ENCODE assay signal across 1 cellular context in the genomic region with DNA sequence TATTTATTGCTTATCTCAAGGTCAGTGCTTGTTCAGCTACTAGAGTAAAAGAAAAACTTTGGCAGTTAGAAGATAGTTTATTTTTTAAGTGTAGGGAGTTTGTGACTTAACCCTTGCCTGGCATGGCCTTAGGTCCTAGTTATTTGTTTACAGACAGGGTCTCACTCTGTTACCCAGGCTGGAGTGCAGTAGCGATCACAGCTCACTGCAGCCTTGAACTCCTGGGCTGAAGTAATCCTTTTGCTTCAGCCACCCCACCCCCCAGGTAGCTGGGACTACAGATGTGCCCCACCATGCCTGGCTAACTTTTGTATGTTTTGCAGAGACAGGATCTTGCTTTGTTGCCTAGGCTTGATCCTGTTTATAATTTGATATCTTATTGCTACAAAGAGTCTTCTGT.
TF ChIP-seq lines count a peak whose summit lies in the region.

No MANE protein-coding gene starts in this region.

TF ChIP-seq in HepG2, 621 proteins besides CTCF, POLR2A, EP300 and RAD21 (continued from another document and continues in another):
- TF ChIP-seq, protein P1, sequence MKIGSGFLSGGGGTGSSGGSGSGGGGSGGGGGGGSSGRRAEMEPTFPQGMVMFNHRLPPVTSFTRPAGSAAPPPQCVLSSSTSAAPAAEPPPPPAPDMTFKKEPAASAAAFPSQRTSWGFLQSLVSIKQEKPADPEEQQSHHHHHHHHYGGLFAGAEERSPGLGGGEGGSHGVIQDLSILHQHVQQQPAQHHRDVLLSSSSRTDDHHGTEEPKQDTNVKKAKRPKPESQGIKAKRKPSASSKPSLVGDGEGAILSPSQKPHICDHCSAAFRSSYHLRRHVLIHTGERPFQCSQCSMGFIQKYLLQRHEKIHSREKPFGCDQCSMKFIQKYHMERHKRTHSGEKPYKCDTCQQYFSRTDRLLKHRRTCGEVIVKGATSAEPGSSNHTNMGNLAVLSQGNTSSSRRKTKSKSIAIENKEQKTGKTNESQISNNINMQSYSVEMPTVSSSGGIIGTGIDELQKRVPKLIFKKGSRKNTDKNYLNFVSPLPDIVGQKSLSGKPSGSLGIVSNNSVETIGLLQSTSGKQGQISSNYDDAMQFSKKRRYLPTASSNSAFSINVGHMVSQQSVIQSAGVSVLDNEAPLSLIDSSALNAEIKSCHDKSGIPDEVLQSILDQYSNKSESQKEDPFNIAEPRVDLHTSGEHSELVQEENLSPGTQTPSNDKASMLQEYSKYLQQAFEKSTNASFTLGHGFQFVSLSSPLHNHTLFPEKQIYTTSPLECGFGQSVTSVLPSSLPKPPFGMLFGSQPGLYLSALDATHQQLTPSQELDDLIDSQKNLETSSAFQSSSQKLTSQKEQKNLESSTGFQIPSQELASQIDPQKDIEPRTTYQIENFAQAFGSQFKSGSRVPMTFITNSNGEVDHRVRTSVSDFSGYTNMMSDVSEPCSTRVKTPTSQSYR (CRISPR knock-in tag; IDR thresholded peaks at IDR 0.05; ENCODE audit: borderline replicate concordance) = peak; percentile 94
- TF ChIP-seq, protein P2, sequence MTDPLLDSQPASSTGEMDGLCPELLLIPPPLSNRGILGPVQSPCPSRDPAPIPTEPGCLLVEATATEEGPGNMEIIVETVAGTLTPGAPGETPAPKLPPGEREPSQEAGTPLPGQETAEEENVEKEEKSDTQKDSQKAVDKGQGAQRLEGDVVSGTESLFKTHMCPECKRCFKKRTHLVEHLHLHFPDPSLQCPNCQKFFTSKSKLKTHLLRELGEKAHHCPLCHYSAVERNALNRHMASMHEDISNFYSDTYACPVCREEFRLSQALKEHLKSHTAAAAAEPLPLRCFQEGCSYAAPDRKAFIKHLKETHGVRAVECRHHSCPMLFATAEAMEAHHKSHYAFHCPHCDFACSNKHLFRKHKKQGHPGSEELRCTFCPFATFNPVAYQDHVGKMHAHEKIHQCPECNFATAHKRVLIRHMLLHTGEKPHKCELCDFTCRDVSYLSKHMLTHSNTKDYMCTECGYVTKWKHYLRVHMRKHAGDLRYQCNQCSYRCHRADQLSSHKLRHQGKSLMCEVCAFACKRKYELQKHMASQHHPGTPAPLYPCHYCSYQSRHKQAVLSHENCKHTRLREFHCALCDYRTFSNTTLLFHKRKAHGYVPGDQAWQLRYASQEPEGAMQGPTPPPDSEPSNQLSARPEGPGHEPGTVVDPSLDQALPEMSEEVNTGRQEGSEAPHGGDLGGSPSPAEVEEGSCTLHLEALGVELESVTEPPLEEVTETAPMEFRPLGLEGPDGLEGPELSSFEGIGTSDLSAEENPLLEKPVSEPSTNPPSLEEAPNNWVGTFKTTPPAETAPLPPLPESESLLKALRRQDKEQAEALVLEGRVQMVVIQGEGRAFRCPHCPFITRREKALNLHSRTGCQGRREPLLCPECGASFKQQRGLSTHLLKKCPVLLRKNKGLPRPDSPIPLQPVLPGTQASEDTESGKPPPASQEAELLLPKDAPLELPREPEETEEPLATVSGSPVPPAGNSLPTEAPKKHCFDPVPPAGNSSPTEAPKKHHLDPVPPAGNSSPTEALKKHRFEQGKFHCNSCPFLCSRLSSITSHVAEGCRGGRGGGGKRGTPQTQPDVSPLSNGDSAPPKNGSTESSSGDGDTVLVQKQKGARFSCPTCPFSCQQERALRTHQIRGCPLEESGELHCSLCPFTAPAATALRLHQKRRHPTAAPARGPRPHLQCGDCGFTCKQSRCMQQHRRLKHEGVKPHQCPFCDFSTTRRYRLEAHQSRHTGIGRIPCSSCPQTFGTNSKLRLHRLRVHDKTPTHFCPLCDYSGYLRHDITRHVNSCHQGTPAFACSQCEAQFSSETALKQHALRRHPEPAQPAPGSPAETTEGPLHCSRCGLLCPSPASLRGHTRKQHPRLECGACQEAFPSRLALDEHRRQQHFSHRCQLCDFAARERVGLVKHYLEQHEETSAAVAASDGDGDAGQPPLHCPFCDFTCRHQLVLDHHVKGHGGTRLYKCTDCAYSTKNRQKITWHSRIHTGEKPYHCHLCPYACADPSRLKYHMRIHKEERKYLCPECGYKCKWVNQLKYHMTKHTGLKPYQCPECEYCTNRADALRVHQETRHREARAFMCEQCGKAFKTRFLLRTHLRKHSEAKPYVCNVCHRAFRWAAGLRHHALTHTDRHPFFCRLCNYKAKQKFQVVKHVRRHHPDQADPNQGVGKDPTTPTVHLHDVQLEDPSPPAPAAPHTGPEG (CRISPR knock-in tag; IDR thresholded peaks at IDR 0.05) = no peak
- TF ChIP-seq, protein P3, sequence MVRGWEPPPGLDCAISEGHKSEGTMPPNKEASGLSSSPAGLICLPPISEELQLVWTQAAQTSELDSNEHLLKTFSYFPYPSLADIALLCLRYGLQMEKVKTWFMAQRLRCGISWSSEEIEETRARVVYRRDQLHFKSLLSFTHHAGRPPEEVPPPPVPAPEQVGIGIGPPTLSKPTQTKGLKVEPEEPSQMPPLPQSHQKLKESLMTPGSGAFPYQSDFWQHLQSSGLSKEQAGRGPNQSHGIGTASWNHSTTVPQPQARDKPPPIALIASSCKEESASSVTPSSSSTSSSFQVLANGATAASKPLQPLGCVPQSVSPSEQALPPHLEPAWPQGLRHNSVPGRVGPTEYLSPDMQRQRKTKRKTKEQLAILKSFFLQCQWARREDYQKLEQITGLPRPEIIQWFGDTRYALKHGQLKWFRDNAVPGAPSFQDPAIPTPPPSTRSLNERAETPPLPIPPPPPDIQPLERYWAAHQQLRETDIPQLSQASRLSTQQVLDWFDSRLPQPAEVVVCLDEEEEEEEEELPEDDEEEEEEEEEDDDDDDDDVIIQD (CRISPR knock-in tag; IDR thresholded peaks at IDR 0.05; ENCODE audit: low read depth) = peak; percentile 63
- peak; percentile 30; the same call in 1 of the 2 replicates for TF ChIP-seq SP140L (CRISPR knock-in tag; IDR thresholded peaks at IDR 0.05; ENCODE audit: borderline replicate concordance)
- peak; percentile 44; the same call in 1 of the 2 replicates for TF ChIP-seq ARID2 (CRISPR knock-in tag; IDR thresholded peaks at IDR 0.05; ENCODE audit: borderline replicate concordance)
- peak; percentile 15; the same call in 1 of the 2 replicates for TF ChIP-seq NR2F6 (IDR thresholded peaks at IDR 0.05)
- peak; percentile 54; the same call in 1 of the 2 replicates for TF ChIP-seq NR2F6 (CRISPR knock-in tag; IDR thresholded peaks at IDR 0.05)
- TF ChIP-seq, protein P4, sequence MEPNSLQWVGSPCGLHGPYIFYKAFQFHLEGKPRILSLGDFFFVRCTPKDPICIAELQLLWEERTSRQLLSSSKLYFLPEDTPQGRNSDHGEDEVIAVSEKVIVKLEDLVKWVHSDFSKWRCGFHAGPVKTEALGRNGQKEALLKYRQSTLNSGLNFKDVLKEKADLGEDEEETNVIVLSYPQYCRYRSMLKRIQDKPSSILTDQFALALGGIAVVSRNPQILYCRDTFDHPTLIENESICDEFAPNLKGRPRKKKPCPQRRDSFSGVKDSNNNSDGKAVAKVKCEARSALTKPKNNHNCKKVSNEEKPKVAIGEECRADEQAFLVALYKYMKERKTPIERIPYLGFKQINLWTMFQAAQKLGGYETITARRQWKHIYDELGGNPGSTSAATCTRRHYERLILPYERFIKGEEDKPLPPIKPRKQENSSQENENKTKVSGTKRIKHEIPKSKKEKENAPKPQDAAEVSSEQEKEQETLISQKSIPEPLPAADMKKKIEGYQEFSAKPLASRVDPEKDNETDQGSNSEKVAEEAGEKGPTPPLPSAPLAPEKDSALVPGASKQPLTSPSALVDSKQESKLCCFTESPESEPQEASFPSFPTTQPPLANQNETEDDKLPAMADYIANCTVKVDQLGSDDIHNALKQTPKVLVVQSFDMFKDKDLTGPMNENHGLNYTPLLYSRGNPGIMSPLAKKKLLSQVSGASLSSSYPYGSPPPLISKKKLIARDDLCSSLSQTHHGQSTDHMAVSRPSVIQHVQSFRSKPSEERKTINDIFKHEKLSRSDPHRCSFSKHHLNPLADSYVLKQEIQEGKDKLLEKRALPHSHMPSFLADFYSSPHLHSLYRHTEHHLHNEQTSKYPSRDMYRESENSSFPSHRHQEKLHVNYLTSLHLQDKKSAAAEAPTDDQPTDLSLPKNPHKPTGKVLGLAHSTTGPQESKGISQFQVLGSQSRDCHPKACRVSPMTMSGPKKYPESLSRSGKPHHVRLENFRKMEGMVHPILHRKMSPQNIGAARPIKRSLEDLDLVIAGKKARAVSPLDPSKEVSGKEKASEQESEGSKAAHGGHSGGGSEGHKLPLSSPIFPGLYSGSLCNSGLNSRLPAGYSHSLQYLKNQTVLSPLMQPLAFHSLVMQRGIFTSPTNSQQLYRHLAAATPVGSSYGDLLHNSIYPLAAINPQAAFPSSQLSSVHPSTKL (CRISPR knock-in tag; IDR thresholded peaks at IDR 0.05) = peak; percentile 74
- TF ChIP-seq PRMT3 (CRISPR knock-in tag; IDR thresholded peaks at IDR 0.05; ENCODE audit: borderline replicate concordance, low read depth) = no peak
- TF ChIP-seq HDAC2 (CRISPR knock-in tag; IDR thresholded peaks at IDR 0.05) = peak; percentile 69
- TF ChIP-seq REPIN1 (CRISPR knock-in tag; IDR thresholded peaks at IDR 0.05; ENCODE audit: borderline replicate concordance, low read depth) = 0 out of 2 replicates have a peak, but pooled peaks have one; percentile 38
- no peak for TF ChIP-seq ZNF207 (IDR thresholded peaks at IDR 0.05; ENCODE audit: borderline replicate concordance)
- no peak for TF ChIP-seq REL (CRISPR knock-in tag; conservative IDR thresholded peaks at IDR 0.05)
- TF ChIP-seq, protein P5, sequence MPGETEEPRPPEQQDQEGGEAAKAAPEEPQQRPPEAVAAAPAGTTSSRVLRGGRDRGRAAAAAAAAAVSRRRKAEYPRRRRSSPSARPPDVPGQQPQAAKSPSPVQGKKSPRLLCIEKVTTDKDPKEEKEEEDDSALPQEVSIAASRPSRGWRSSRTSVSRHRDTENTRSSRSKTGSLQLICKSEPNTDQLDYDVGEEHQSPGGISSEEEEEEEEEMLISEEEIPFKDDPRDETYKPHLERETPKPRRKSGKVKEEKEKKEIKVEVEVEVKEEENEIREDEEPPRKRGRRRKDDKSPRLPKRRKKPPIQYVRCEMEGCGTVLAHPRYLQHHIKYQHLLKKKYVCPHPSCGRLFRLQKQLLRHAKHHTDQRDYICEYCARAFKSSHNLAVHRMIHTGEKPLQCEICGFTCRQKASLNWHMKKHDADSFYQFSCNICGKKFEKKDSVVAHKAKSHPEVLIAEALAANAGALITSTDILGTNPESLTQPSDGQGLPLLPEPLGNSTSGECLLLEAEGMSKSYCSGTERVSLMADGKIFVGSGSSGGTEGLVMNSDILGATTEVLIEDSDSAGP (CRISPR knock-in tag; IDR thresholded peaks at IDR 0.05; ENCODE audit: borderline replicate concordance) = no peak
- TF ChIP-seq ZNF7 (CRISPR knock-in tag; IDR thresholded peaks at IDR 0.05) = no peak
- peak; percentile 84 for TF ChIP-seq ZBTB7B (CRISPR knock-in tag; IDR thresholded peaks at IDR 0.05)
- TF ChIP-seq ZNF124 (CRISPR knock-in tag; IDR thresholded peaks at IDR 0.05) = 0 out of 2 replicates have a peak, but pooled peaks have one; percentile 45
- TF ChIP-seq CEBPG (CRISPR knock-in tag; IDR thresholded peaks at IDR 0.05) = peak; percentile 38; the same call in 1 of the 2 replicates
- no peak for TF ChIP-seq TBP (CRISPR knock-in tag; IDR thresholded peaks at IDR 0.05)
- TF ChIP-seq SOX13 (IDR thresholded peaks at IDR 0.05) = no peak
- TF ChIP-seq SOX13 (CRISPR knock-in tag; conservative IDR thresholded peaks at IDR 0.05 in 1 of 2, IDR thresholded peaks at IDR 0.05 in 1 of 2) = peak in 1 of 2 experiments; percentile 35; a peak in 1 of 4 replicates
- no peak for TF ChIP-seq KLF11 (CRISPR knock-in tag; IDR thresholded peaks at IDR 0.05)
- TF ChIP-seq, protein P6, sequence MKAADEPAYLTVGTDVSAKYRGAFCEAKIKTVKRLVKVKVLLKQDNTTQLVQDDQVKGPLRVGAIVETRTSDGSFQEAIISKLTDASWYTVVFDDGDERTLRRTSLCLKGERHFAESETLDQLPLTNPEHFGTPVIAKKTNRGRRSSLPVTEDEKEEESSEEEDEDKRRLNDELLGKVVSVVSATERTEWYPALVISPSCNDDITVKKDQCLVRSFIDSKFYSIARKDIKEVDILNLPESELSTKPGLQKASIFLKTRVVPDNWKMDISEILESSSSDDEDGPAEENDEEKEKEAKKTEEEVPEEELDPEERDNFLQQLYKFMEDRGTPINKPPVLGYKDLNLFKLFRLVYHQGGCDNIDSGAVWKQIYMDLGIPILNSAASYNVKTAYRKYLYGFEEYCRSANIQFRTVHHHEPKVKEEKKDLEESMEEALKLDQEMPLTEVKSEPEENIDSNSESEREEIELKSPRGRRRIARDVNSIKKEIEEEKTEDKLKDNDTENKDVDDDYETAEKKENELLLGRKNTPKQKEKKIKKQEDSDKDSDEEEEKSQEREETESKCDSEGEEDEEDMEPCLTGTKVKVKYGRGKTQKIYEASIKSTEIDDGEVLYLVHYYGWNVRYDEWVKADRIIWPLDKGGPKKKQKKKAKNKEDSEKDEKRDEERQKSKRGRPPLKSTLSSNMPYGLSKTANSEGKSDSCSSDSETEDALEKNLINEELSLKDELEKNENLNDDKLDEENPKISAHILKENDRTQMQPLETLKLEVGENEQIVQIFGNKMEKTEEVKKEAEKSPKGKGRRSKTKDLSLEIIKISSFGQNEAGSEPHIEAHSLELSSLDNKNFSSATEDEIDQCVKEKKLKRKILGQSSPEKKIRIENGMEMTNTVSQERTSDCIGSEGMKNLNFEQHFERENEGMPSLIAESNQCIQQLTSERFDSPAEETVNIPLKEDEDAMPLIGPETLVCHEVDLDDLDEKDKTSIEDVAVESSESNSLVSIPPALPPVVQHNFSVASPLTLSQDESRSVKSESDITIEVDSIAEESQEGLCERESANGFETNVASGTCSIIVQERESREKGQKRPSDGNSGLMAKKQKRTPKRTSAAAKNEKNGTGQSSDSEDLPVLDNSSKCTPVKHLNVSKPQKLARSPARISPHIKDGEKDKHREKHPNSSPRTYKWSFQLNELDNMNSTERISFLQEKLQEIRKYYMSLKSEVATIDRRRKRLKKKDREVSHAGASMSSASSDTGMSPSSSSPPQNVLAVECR (CRISPR knock-in tag; IDR thresholded peaks at IDR 0.05; ENCODE audit: borderline replicate concordance) = peak; percentile 31; the same call in 1 of the 2 replicates
- peak; percentile 50; the same call in 1 of the 2 replicates for TF ChIP-seq MIER2 (CRISPR knock-in tag; IDR thresholded peaks at IDR 0.05)
- TF ChIP-seq, protein P7, sequence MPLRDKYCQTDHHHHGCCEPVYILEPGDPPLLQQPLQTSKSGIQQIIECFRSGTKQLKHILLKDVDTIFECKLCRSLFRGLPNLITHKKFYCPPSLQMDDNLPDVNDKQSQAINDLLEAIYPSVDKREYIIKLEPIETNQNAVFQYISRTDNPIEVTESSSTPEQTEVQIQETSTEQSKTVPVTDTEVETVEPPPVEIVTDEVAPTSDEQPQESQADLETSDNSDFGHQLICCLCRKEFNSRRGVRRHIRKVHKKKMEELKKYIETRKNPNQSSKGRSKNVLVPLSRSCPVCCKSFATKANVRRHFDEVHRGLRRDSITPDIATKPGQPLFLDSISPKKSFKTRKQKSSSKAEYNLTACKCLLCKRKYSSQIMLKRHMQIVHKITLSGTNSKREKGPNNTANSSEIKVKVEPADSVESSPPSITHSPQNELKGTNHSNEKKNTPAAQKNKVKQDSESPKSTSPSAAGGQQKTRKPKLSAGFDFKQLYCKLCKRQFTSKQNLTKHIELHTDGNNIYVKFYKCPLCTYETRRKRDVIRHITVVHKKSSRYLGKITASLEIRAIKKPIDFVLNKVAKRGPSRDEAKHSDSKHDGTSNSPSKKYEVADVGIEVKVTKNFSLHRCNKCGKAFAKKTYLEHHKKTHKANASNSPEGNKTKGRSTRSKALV (CRISPR knock-in tag; IDR thresholded peaks at IDR 0.05) = no peak
- TF ChIP-seq RXRB (CRISPR knock-in tag; IDR thresholded peaks at IDR 0.05; ENCODE audit: borderline replicate concordance) = peak; percentile 59
- TF ChIP-seq KMT2B (CRISPR knock-in tag; IDR thresholded peaks at IDR 0.05) = peak; percentile 66; the same call in 1 of the 2 replicates
- TF ChIP-seq RARA (CRISPR knock-in tag; IDR thresholded peaks at IDR 0.05) = peak; percentile 79
